10 cellular contexts compared by ENCODE assay signal in genomic region chr16:81469183-81469677, GRCh38. TPM values are rescaled to one million over a fixed set of nuclear protein-coding genes. Genes with fewer than 3 reads are reported as not detected.
DNase-seq lines count a peak whose midpoint lies in the region; ATAC-seq and TF ChIP-seq lines count a peak whose summit lies in the region.
"Had no signal": no experiment of that assay in that cellular context is flagged by ENCODE, and none has a peak within 500 bp of the region (broad histone marks: within the 10 kb centered on the region; RNA-seq: fewer than 3 reads in every experiment).

No MANE protein-coding gene starts in this region.

- H3K4me3 ChIP-seq in HL-60 (replicated peaks; ENCODE audit: insufficient read depth, low read length), result no peak overlapping the region
- H3K4me3 ChIP-seq in muscle layer of duodenum (ENCODE audit: low read depth in 1 of 2, low read length in 2 of 2), result no peak overlapping the region
- H3K4me3 ChIP-seq in smooth muscle cell, result no peak overlapping the region

- H3K27me3 Mint-ChIP-seq in CD4-positive, alpha-beta T cell, result no peaks in the 10 kb centered on the region

- 82% methylated on average over 4 of the region's 4 CpGs for WGBS in smooth muscle cell (ENCODE audit: low lambda C conversion rate)

- no peak overlapping the region for H3K9ac ChIP-seq in smooth muscle cell (ENCODE audit: low read depth)

- no peaks in the 10 kb centered on the region for H3F3A ChIP-seq in smooth muscle cell (ENCODE audit: low read depth)

- H2AFZ ChIP-seq in smooth muscle cell (ENCODE audit: low read depth), result no peak overlapping the region

- DNase-seq in CD4-positive, alpha-beta T cell, result no peak
- DNase-seq in HL-60 (ENCODE audit: low read depth in 1 of 2, low spot score in 1 of 2), result no peak
- no peak for DNase-seq in activated naive CD4-positive, alpha-beta T cell treated with anti-CD3 and anti-CD28 coated beads, Interleukin-2, amount 50 U/mL, for 72 hours (ENCODE audit: low spot score in 2 of 2)
- no peak for DNase-seq in NCI-H2227 treated with DMSO at 0.1 percent for 48 hours (lab: John Stamatoyannopoulos, UW)
- no peak for DNase-seq in smooth muscle cell (lab: John Stamatoyannopoulos, UW; ENCODE audit: unreplicated experiment)
- no peak for DNase-seq in HT-29 (ENCODE audit: low spot score)
- DNase-seq in foreskin keratinocyte, result no peak
- DNase-seq: occipital lobe; stimulated activated CD4-positive, alpha-beta T cell treated with anti-CD3 and anti-CD28 coated beads, Interleukin-1b, Interleukin-23, amount 100 ng/mL, for 48 hours had no signal

- H3K9me3 Mint-ChIP-seq in CD4-positive, alpha-beta T cell, result no peaks in the 10 kb centered on the region
- no peaks in the 10 kb centered on the region for H3K9me3 Mint-ChIP-seq in activated naive CD4-positive, alpha-beta T cell treated with anti-CD3 and anti-CD28 coated beads, Interleukin-2, amount 50 U/mL, for 72 hours

- CTCF ChIA-PET in CD4-positive, alpha-beta T cell (lab: Charles Lee), result interaction anchor here (1.6 kb wide), 1 partner anchor 26 kb away, joined by 4 read pairs; no protein-coding TSS in a partner anchor

- peaks cover 100% of the 10 kb centered on the region for H4K20me1 ChIP-seq in smooth muscle cell (ENCODE audit: low read depth)

- H3K27ac ChIP-seq in CD4-positive, alpha-beta T cell (ENCODE audit: low read depth, low read length), result peak overlapping the region; percentile 49
- H3K27ac ChIP-seq in HL-60 (replicated peaks) (peak overlapping the region; percentile 63), muscle layer of duodenum (ENCODE audit: low read length) (peak overlapping the region; percentile 18), smooth muscle cell (ENCODE audit: low read depth) (no peak overlapping the region), foreskin keratinocyte (no peak overlapping the region)

- H3K4me1 Mint-ChIP-seq in CD4-positive, alpha-beta T cell (ENCODE audit: low read depth), result peaks cover 84% of the 10 kb centered on the region

- intact Hi-C loops in CD4-positive, alpha-beta T cell (cut with DNase I, micrococcal nuclease), result no loop called here

- peaks cover 0 to 4% of the 10 kb centered on the region in 2 donors for H3K36me3 ChIP-seq in muscle layer of duodenum (ENCODE audit: control insufficient read depth in 1 of 2, insufficient read depth in 2 of 2, low read length in 2 of 2)
- H3K36me3 ChIP-seq in smooth muscle cell (ENCODE audit: low read depth), result no peaks in the 10 kb centered on the region

- H3K27ac Mint-ChIP-seq in CD4-positive, alpha-beta T cell, result peak overlapping the region; percentile 86
- H3K27ac Mint-ChIP-seq in activated naive CD4-positive, alpha-beta T cell treated with anti-CD3 and anti-CD28 coated beads, Interleukin-2, amount 50 U/mL, for 72 hours, result peak overlapping the region; percentile 70 to 77

- no peak overlapping the region for H3K4me2 ChIP-seq in smooth muscle cell

- H3K36me3 Mint-ChIP-seq in CD4-positive, alpha-beta T cell (ENCODE audit: low read depth), result peaks cover 4% of the 10 kb centered on the region
- peaks cover 0 to 5% of the 10 kb centered on the region in 2 donors for H3K36me3 Mint-ChIP-seq in activated naive CD4-positive, alpha-beta T cell treated with anti-CD3 and anti-CD28 coated beads, Interleukin-2, amount 50 U/mL, for 72 hours

- no peak for TF ChIP-seq CTCF in CD4-positive, alpha-beta T cell (IDR thresholded peaks at IDR 0.05)
- TF ChIP-seq CTCF in HL-60 (IDR thresholded peaks at IDR 0.05; ENCODE audit: insufficient read depth, low read length), result no peak
- TF ChIP-seq CTCF in smooth muscle cell (IDR thresholded peaks at IDR 0.05; ENCODE audit: borderline replicate concordance, insufficient read depth, poor library complexity, severe bottlenecking), result no peak
- TF ChIP-seq CTCF in foreskin keratinocyte (conservative IDR thresholded peaks at IDR 0.05), result no peak

- peak; percentile 22 for ATAC-seq in CD4-positive, alpha-beta T cell (ENCODE audit: poor library complexity)
- ATAC-seq in activated naive CD4-positive, alpha-beta T cell treated with anti-CD3 and anti-CD28 coated beads, Interleukin-2, amount 50 U/mL, for 72 hours, result peak; percentile 34 to 56
- no peak for ATAC-seq in foreskin keratinocyte

- peak overlapping the region; percentile 70 for H3K4me3 Mint-ChIP-seq in CD4-positive, alpha-beta T cell

- no peaks in the 10 kb centered on the region for H3K9me3 ChIP-seq in CD4-positive, alpha-beta T cell (ENCODE audit: control insufficient read depth, low read length)
- H3K9me3 ChIP-seq in muscle layer of duodenum (ENCODE audit: control insufficient read depth in 1 of 2, low read length in 2 of 2) (no peaks in the 10 kb centered on the region), smooth muscle cell (replicated peaks; ENCODE audit: low read depth) (no peaks in the 10 kb centered on the region)

- H3K27me3 ChIP-seq in CD4-positive, alpha-beta T cell (ENCODE audit: control insufficient read depth, insufficient read depth, low read length), result no peaks in the 10 kb centered on the region
- H3K27me3 ChIP-seq in HL-60 (ENCODE audit: insufficient read depth, poor library complexity, severe bottlenecking) (no peaks in the 10 kb centered on the region), muscle layer of duodenum (ENCODE audit: low read depth, low read length) (no peaks in the 10 kb centered on the region), smooth muscle cell (ENCODE audit: low read depth) (no peaks in the 10 kb centered on the region), foreskin keratinocyte (no peaks in the 10 kb centered on the region)

- H3K79me2 ChIP-seq in smooth muscle cell (ENCODE audit: low read depth), result peaks cover 93% of the 10 kb centered on the region

- H3K4me1 ChIP-seq in muscle layer of duodenum (ENCODE audit: control insufficient read depth in 1 of 2, insufficient read depth in 2 of 2, low read length in 2 of 2) (peaks cover 9 to 38% of the 10 kb centered on the region in 2 donors), smooth muscle cell (ENCODE audit: low read depth) (peaks cover 10% of the 10 kb centered on the region), foreskin keratinocyte (no peaks in the 10 kb centered on the region)

- POLR2A ChIA-PET in CD4-positive, alpha-beta T cell (lab: Charles Lee), result interaction anchor here (0.7 to 2.2 kb wide), 16 partner anchors 8 to 155 kb away, joined by 3 to 20 read pairs (median 5); partner anchors contain the start of genes CMIP and GAN

RNA-seq across cellular contexts. Expression of gene CMIP, which starts 24.6 kb away (rescaled TPM):
- 10 to 100 TPM; 33.5 to 35.3 TPM for total RNA-seq in CD4-positive, alpha-beta T cell
- total RNA-seq in activated naive CD4-positive, alpha-beta T cell treated with anti-CD3 and anti-CD28 coated beads, Interleukin-2, amount 50 U/mL, for 72 hours, result 10 to 100 TPM; 35.5 to 51.5 TPM
- total RNA-seq in smooth muscle cell, result 22.5 and 44.5 TPM in 2 replicates
- polyA plus RNA-seq in smooth muscle cell, result 2.5 and 9.4 TPM in 2 replicates
- 17.3 and 24.7 TPM in 2 replicates for total RNA-seq in HT-29 (2014; rRNA removed; shearing (Covaris generic))
- total RNA-seq in foreskin keratinocyte, result 28.0 and 28.9 TPM in 2 replicates
- polyA plus RNA-seq in foreskin keratinocyte, result 12.9 and 15.3 TPM in 2 replicates

Comparison
In these comparisons a context has a peak if more than half of its experiments do, and no peak if none do; other contexts are left out.
1. H3K27ac ChIP-seq: peak in CD4-positive, alpha-beta T cell (single experiment), HL-60 (single experiment) and muscle layer of duodenum (single experiment); none in smooth muscle cell (single experiment) and foreskin keratinocyte (single experiment).